ENCODE assay signal across 1 cellular context in genomic region chr1:1282998-1283397, GRCh38.
TF ChIP-seq lines count a peak whose summit lies in the region.

No MANE protein-coding gene starts in this region.

TF ChIP-seq in HepG2, 621 proteins besides CTCF, POLR2A, EP300 and RAD21:
- TF ChIP-seq SIX4 (CRISPR knock-in tag; IDR thresholded peaks at IDR 0.05): no peak
TF ChIP-seq in HepG2: peak in this region for 0.
